ENCODE assay signal across 15 cellular contexts in genomic region chr7:94042381-94042780, GRCh38. TPM values are rescaled to one million over a fixed set of nuclear protein-coding genes. Genes with fewer than 3 reads are reported as not detected.
A peak's percentile ranks its signal among the peaks of the same experiment; 100 is the strongest.
DNase-seq lines count a peak whose midpoint lies in the region; ATAC-seq, FAIRE-seq and TF ChIP-seq lines count a peak whose summit lies in the region.
"Had no signal": no experiment of that assay in that cellular context is flagged by ENCODE, and none has a peak within 500 bp of the region (broad histone marks: within the 10 kb centered on the region; RNA-seq: fewer than 3 reads in every experiment).

No MANE protein-coding gene starts in this region.

- peak; percentile 76 for ATAC-seq in GM19397 (IDR thresholded peaks at IDR 0.05; ENCODE audit: unreplicated experiment)
- ATAC-seq in HG02840 (IDR thresholded peaks at IDR 0.05; ENCODE audit: low FRiP score, unreplicated experiment): peak; percentile 91
- ATAC-seq in HG03460 (IDR thresholded peaks at IDR 0.05; ENCODE audit: unreplicated experiment): peak; percentile 89
- ATAC-seq in pancreas: no peak
- ATAC-seq: SK-N-SH treated with all-trans-retinoic acid at 6 μM for 48 hours had no signal

- no peaks in the 10 kb centered on the region for H3K9me3 ChIP-seq in breast epithelium
- H3K9me3 ChIP-seq in pancreas: no peaks in the 10 kb centered on the region

- no peak for TF ChIP-seq CTCF in GM13977 (IDR thresholded peaks at IDR 0.05; ENCODE audit: extremely low read depth, insufficient read depth, missing control alignments)
- TF ChIP-seq CTCF in breast epithelium (IDR thresholded peaks at IDR 0.05): no peak
- TF ChIP-seq CTCF in pancreas (IDR thresholded peaks at IDR 0.05): no peak

- FAIRE-seq in pancreas (lab: Jason Lieb, UNC): no peak
- FAIRE-seq: H1, kidney had no signal

- no peak for TF ChIP-seq POLR2A in breast epithelium (IDR thresholded peaks at IDR 0.05)

- intact Hi-C loops in breast epithelium (cut with DNase I; ENCODE audit: low total_unique reads) (no loop called here), pancreas (cut with DNase I) (no loop called here)

- H3K4me1 ChIP-seq in breast epithelium: no peaks in the 10 kb centered on the region
- no peaks in the 10 kb centered on the region for H3K4me1 ChIP-seq in pancreas

- H3K27me3 ChIP-seq in breast epithelium: no peaks in the 10 kb centered on the region
- H3K27me3 ChIP-seq in pancreas: no peaks in the 10 kb centered on the region

- in situ Hi-C loops in GM13977 (cut with MboI; ENCODE audit: low pct_unique_long_range_greater_than_20kb, low sequenced_read_pairs, unreplicated experiment): no loop called here

- 53 to 76% methylated on average over 3 of the region's 3 CpGs for WGBS in pancreas, 2 donors

- no peaks in the 10 kb centered on the region for H3K36me3 ChIP-seq in breast epithelium
- H3K36me3 ChIP-seq in pancreas: no peaks in the 10 kb centered on the region

- H3K27ac ChIP-seq in breast epithelium (no peak overlapping the region), pancreas (no peak overlapping the region)

- DNase-seq in GM13977 (ENCODE audit: low spot score): peak; percentile 5
- no peak for DNase-seq in SHP77 (lab: John Stamatoyannopoulos, UW)
- DNase-seq in AML-193 (lab: John Stamatoyannopoulos, UW): no peak
- no peak for DNase-seq in breast epithelium (ENCODE audit: low spot score in 2 of 2)
- DNase-seq in pancreas: no peak
- DNase-seq: activated CD4-positive, alpha-beta memory T cell treated with anti-CD3 and anti-CD28 coated beads for 36 hours; activated naive CD8-positive, alpha-beta T cell treated with anti-CD3 and anti-CD28 coated beads for 36 hours; foreskin fibroblast; kidney; NCI-H446 had no signal

- no peak overlapping the region for H3K4me3 ChIP-seq in breast epithelium
- H3K4me3 ChIP-seq in pancreas: no peak overlapping the region

RNA-seq across cellular contexts. Expression of gene BET1, which starts 38.2 kb away (rescaled TPM):
- total RNA-seq in breast epithelium: 10 to 100 TPM; 18.1 to 51.4 (median 31.8) TPM
- total RNA-seq in pancreas: 10 to 100 TPM; 13.8 to 24.6 (median 16.4) TPM
- 10 to 100 TPM; 18.6 to 23.2 TPM for polyA plus RNA-seq in pancreas

Comparison
In these comparisons a context has a peak if more than half of its experiments do, and no peak if none do; other contexts are left out.
1. ATAC-seq: peak in GM19397 (single experiment), HG02840 (single experiment) and HG03460 (single experiment); none in pancreas (0 of 4).